Comparison of ENCODE assay signal across 14 cellular contexts in the genomic region with DNA sequence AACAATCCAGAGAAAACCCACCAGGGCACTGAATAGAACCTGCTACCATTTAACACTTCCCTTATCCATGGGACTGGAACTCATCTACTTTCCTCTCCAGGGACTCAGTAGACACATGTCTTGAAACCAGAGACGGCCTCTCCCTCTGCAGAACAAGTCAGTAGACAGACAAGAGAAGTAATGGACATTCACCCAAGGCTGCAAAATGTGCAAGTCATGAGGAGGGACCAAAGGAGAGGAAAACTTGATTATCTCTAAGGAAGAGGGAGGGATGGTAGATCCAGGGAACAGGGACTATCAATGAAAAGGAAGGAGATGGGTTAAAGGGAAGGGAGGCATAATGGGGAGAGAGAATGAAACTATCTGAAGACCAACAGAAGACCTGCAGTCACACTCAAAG. TPM values are rescaled to one million over a fixed set of nuclear protein-coding genes. Genes with fewer than 3 reads are reported as not detected.
DNase-seq lines count a peak whose midpoint lies in the region; ATAC-seq and TF ChIP-seq lines count a peak whose summit lies in the region.
"Had no signal": no experiment of that assay in that cellular context is flagged by ENCODE, and none has a peak within 500 bp of the region (broad histone marks: within the 10 kb centered on the region; RNA-seq: fewer than 3 reads in every experiment).

No MANE protein-coding gene starts in this region.

- H3K9me2 ChIP-seq in OCI-LY7 (ENCODE audit: insufficient read depth, low read length): no peaks in the 10 kb centered on the region

- no peak for TF ChIP-seq CTCF in OCI-LY7 (conservative IDR thresholded peaks at IDR 0.05; ENCODE audit: low read length)

- ATAC-seq in stimulated activated naive CD8-positive, alpha-beta T cell treated with anti-CD3 and anti-CD28 coated beads, Interleukin-15, Interleukin-2, amounts not matched to agents 100 U/mL and 50 U/mL, for 24 hours: no peak
- ATAC-seq in GM18520 (IDR thresholded peaks at IDR 0.05; ENCODE audit: unreplicated experiment): no peak
- no peak for ATAC-seq in Right ventricle myocardium superior (ENCODE audit: poor library complexity)
- ATAC-seq: left cardiac atrium had no signal

- no peaks in the 10 kb centered on the region for H3K9me3 Mint-ChIP-seq in stimulated activated naive CD8-positive, alpha-beta T cell treated with anti-CD3 and anti-CD28 coated beads, Interleukin-15, Interleukin-2, amounts not matched to agents 100 ng/mL and 50 ng/mL, for 24 hours

- intact Hi-C loops in OCI-LY7 (cut with micrococcal nuclease; ENCODE audit: unreplicated experiment): loop anchor here (2.0 to 10.0 kb wide), 3 partner anchors 74 to 384 kb away; no protein-coding TSS in a partner anchor
- intact Hi-C loops in Right ventricle myocardium superior (cut with DNase I): no loop called here

- no peak overlapping the region for H3K4me3 Mint-ChIP-seq in stimulated activated naive CD8-positive, alpha-beta T cell treated with anti-CD3 and anti-CD28 coated beads, Interleukin-15, Interleukin-2, amounts not matched to agents 100 ng/mL and 50 ng/mL, for 24 hours

- H3K36me3 ChIP-seq in OCI-LY7 (ENCODE audit: insufficient read depth, low read length): no peaks in the 10 kb centered on the region
- no peaks in the 10 kb centered on the region for H3K36me3 ChIP-seq in effector memory CD4-positive, alpha-beta T cell (ENCODE audit: control insufficient read depth, insufficient read depth, low read length)
- H3K36me3 ChIP-seq: right atrium auricular region, suprapubic skin had no signal

- H3K9me3 ChIP-seq in OCI-LY7 (ENCODE audit: low read length): no peaks in the 10 kb centered on the region
- H3K9me3 ChIP-seq in effector memory CD4-positive, alpha-beta T cell (ENCODE audit: control insufficient read depth, low read length): no peaks in the 10 kb centered on the region
- H3K9me3 ChIP-seq: right atrium auricular region, suprapubic skin had no signal

- peaks cover 66% of the 10 kb centered on the region for H3K4me1 ChIP-seq in OCI-LY7 (ENCODE audit: insufficient read depth, low read length, poor library complexity, severe bottlenecking)
- H3K4me1 ChIP-seq in effector memory CD4-positive, alpha-beta T cell (ENCODE audit: control insufficient read depth, insufficient read depth, low read length, poor library complexity, severe bottlenecking): peaks cover 71% of the 10 kb centered on the region
- H3K4me1 ChIP-seq: right atrium auricular region had no signal

- BruUV-seq in OCI-LY7 (replicated peaks; lab: Mats Ljungman, UMichigan): TSS peak; percentile 37

- H4K20me1 ChIP-seq in OCI-LY7 (ENCODE audit: insufficient read depth, low read length): no peaks in the 10 kb centered on the region

- no peak for DNase-seq in stimulated activated naive CD8-positive, alpha-beta T cell treated with anti-CD3 and anti-CD28 coated beads, Interleukin-15, Interleukin-2, amounts not matched to agents 100 U/mL and 50 U/mL, for 24 hours
- no peak for DNase-seq in OCI-LY7 (ENCODE audit: low spot score)
- no peak for DNase-seq in effector memory CD4-positive, alpha-beta T cell
- no peak for DNase-seq in SK-N-DZ (ENCODE audit: low spot score)
- no peak for DNase-seq in COLO829 (ENCODE audit: low spot score)
- DNase-seq in Right ventricle myocardium superior: no peak
- DNase-seq: aorta, foreskin fibroblast, left cardiac atrium, midbrain had no signal

- H3K27me3 Mint-ChIP-seq in stimulated activated naive CD8-positive, alpha-beta T cell treated with anti-CD3 and anti-CD28 coated beads, Interleukin-15, Interleukin-2, amounts not matched to agents 100 ng/mL and 50 ng/mL, for 24 hours: no peaks in the 10 kb centered on the region

- CTCF ChIA-PET in OCI-LY7 (lab: Charles Lee; ENCODE audit: unreplicated experiment): no interaction called here

- peak overlapping the region; percentile 90; the same call in 1 of the 2 replicates for H2AFZ ChIP-seq in OCI-LY7 (ENCODE audit: low read length)

- H3K36me3 Mint-ChIP-seq in stimulated activated naive CD8-positive, alpha-beta T cell treated with anti-CD3 and anti-CD28 coated beads, Interleukin-15, Interleukin-2, amounts not matched to agents 100 ng/mL and 50 ng/mL, for 24 hours (ENCODE audit: low read depth): no peaks in the 10 kb centered on the region

- H3K4me3 ChIP-seq in OCI-LY7 (ENCODE audit: low read depth, low read length, poor library complexity, severe bottlenecking): peak overlapping the region; percentile 54
- H3K4me3 ChIP-seq in effector memory CD4-positive, alpha-beta T cell (ENCODE audit: insufficient read depth, low read depth, low read length, poor library complexity, severe bottlenecking): no peak overlapping the region
- H3K4me3 ChIP-seq: right atrium auricular region, suprapubic skin had no signal

- H3K79me2 ChIP-seq in OCI-LY7 (ENCODE audit: insufficient read depth, low read depth, low read length): no peaks in the 10 kb centered on the region

- peak overlapping the region; percentile 22 for H3K27ac Mint-ChIP-seq in stimulated activated naive CD8-positive, alpha-beta T cell treated with anti-CD3 and anti-CD28 coated beads, Interleukin-15, Interleukin-2, amounts not matched to agents 100 ng/mL and 50 ng/mL, for 24 hours

- peaks cover 71% of the 10 kb centered on the region for H3K4me1 Mint-ChIP-seq in stimulated activated naive CD8-positive, alpha-beta T cell treated with anti-CD3 and anti-CD28 coated beads, Interleukin-15, Interleukin-2, amounts not matched to agents 100 ng/mL and 50 ng/mL, for 24 hours (ENCODE audit: low read depth)

- POLR2A ChIA-PET in OCI-LY7 (lab: Charles Lee): interaction anchor here (1.6 kb wide), 1 partner anchor 140 kb away, joined by 4 read pairs; no protein-coding TSS in a partner anchor

- peak overlapping the region; percentile 74 for H3K4me2 ChIP-seq in OCI-LY7 (ENCODE audit: low read length)

- H3K27me3 ChIP-seq in effector memory CD4-positive, alpha-beta T cell (replicated peaks; ENCODE audit: control insufficient read depth, insufficient read depth, low read length, poor library complexity, severe bottlenecking): no peaks in the 10 kb centered on the region
- H3K27me3 ChIP-seq: right atrium auricular region, suprapubic skin had no signal

- H3K27ac ChIP-seq in OCI-LY7 (ENCODE audit: low read depth, low read length, poor library complexity, severe bottlenecking): peak overlapping the region; percentile 98
- peak overlapping the region; percentile 89 for H3K27ac ChIP-seq in effector memory CD4-positive, alpha-beta T cell (ENCODE audit: insufficient read depth, low read length, poor library complexity, severe bottlenecking)
- H3K27ac ChIP-seq: right atrium auricular region, suprapubic skin had no signal

RNA-seq across cellular contexts. Expression of gene TTC39C, which starts 5.3 kb away (rescaled TPM):
- total RNA-seq in OCI-LY7 (2014; rRNA removed; shearing (Covaris generic)): 31.4 and 33.4 TPM in 2 replicates
- 47.0 TPM in 2 replicates for total RNA-seq in OCI-LY7 (2022)
- 13.8 and 18.8 TPM in 2 replicates for polyA plus RNA-seq in SK-N-DZ (2014; cell fraction: cytosol; rRNA removed)
- 54.7 and 56.2 TPM in 2 replicates for polyA plus RNA-seq in SK-N-DZ (2014; cell fraction: nucleus; rRNA removed)
- total RNA-seq in Right ventricle myocardium superior: 3.3 TPM
